Comparison of ENCODE assay signal across 11 cellular contexts in the genomic region with DNA sequence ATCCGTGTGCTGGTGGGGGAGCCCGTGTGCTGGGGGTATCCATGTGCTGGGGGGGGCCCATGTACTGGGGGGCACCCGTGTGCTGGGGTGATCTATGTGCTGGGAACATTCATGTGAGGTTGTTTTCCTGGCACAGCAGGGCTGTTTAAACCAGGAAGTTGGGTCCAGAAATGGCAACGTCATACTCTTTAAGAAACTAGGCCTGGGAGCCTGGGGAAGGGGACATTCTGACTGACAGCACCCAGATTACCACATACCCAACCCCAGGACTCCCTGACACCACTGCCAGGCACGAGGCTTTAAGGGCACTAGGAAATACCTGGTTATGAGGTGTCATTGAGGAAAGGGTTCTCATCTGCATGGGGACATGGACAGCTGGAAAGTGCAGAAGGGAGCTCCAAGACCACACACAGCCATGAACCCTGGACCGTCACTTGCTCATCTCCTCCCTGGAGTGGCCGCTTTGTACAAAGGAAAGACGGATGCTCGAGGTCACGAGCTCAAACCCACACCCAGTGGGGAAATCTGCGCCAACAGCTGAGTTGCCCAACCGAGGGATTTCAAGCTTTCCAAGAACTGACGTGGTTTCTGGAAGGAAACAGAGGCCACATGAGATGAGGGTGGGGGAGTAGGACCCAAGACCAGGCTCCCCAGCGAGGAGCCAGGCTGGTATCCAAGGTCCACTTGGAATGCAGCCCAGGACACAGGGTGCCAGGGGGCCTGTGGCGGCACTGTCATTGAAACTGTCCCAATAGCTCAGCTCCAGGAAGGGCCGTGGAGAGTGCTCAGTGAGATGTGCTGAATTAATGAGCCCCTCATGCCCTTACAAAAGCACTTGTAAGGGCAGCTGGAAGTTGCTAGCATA. TPM values are rescaled to one million over a fixed set of nuclear protein-coding genes. Genes with fewer than 3 reads are reported as not detected.
A peak's percentile ranks its signal among the peaks of the same experiment; 100 is the strongest.
DNase-seq lines count a peak whose midpoint lies in the region; ATAC-seq, FAIRE-seq and TF ChIP-seq lines count a peak whose summit lies in the region.
"Had no signal": no experiment of that assay in that cellular context is flagged by ENCODE, and none has a peak within 500 bp of the region (broad histone marks: within the 10 kb centered on the region; RNA-seq: fewer than 3 reads in every experiment).

No MANE protein-coding gene starts in this region.

- H3K9me3 ChIP-seq in astrocyte (ENCODE audit: insufficient read depth, low read depth, low read length) = no peaks in the 10 kb centered on the region
- no peaks in the 10 kb centered on the region for H3K9me3 ChIP-seq in small intestine (ENCODE audit: control insufficient read depth, low read depth)
- H3K9me3 ChIP-seq: SJCRH30 had no signal

- peaks cover 10% of the 10 kb centered on the region for H4K20me1 ChIP-seq in astrocyte (ENCODE audit: insufficient read depth, low read length)

- no peaks in the 10 kb centered on the region for H3K9me3 Mint-ChIP-seq in astrocyte (ENCODE audit: unreplicated experiment)
- H3K9me3 Mint-ChIP-seq: activated naive CD8-positive, alpha-beta T cell treated with anti-CD3 and anti-CD28 coated beads, Interleukin-2, amount 10 ng/mL, durations not matched to agents 7 days and 5 days had no signal

- no peak overlapping the region for H2AFZ ChIP-seq in astrocyte (ENCODE audit: low read depth, low read length)
- H2AFZ ChIP-seq: parathyroid adenoma had no signal

- no peak overlapping the region for H3K27ac Mint-ChIP-seq in astrocyte (ENCODE audit: unreplicated experiment)
- H3K27ac Mint-ChIP-seq: activated naive CD8-positive, alpha-beta T cell treated with anti-CD3 and anti-CD28 coated beads, Interleukin-2, amount 10 ng/mL, durations not matched to agents 7 days and 5 days had no signal

- no peak overlapping the region for H3K4me3 Mint-ChIP-seq in astrocyte (ENCODE audit: unreplicated experiment)
- H3K4me3 Mint-ChIP-seq: activated naive CD8-positive, alpha-beta T cell treated with anti-CD3 and anti-CD28 coated beads, Interleukin-2, amount 10 ng/mL, durations not matched to agents 7 days and 5 days had no signal

- FAIRE-seq in astrocyte (lab: Jason Lieb, UNC) = no peak
- no peak for FAIRE-seq in small intestine (lab: Jason Lieb, UNC)

- H3K36me3 ChIP-seq in astrocyte (ENCODE audit: insufficient read depth, low read length) = no peaks in the 10 kb centered on the region
- peaks cover 0 to 3% of the 10 kb centered on the region in 2 donors for H3K36me3 ChIP-seq in small intestine (ENCODE audit: control insufficient read depth in 2 of 2, insufficient read depth in 2 of 2, low read length in 2 of 2)
- H3K36me3 ChIP-seq: SJCRH30 had no signal

- H3K9ac ChIP-seq in astrocyte (ENCODE audit: low read length) = no peak overlapping the region
- H3K9ac ChIP-seq: parathyroid adenoma had no signal

- H3K27ac ChIP-seq in astrocyte (ENCODE audit: low read depth, low read length) = no peak overlapping the region
- peak overlapping the region; percentile 83 to 85 for H3K27ac ChIP-seq in small intestine (ENCODE audit: low read depth in 1 of 2, low read length in 1 of 2)
- H3K27ac ChIP-seq: parathyroid adenoma, SJCRH30 had no signal

- H3K4me1 Mint-ChIP-seq in astrocyte (ENCODE audit: low read depth, unreplicated experiment) = peaks cover 4% of the 10 kb centered on the region

- H3K27me3 ChIP-seq in astrocyte (ENCODE audit: insufficient read depth, low read length) = no peaks in the 10 kb centered on the region
- H3K27me3 ChIP-seq in small intestine (ENCODE audit: control insufficient read depth in 2 of 2, insufficient read depth in 2 of 2, low read length in 2 of 2) = no peaks in the 10 kb centered on the region
- H3K27me3 ChIP-seq: SJCRH30 had no signal

- peak; percentile 16 for DNase-seq in H4 (ENCODE audit: low spot score)
- DNase-seq in astrocyte (ENCODE audit: low read depth) = peak; percentile 55
- DNase-seq in hypothalamus (lab: John Stamatoyannopoulos, UW) = peak in 49 of 51 donors; percentile 11 to 92 (median 75)
- peak; percentile 96 for DNase-seq in small intestine
- no peak for DNase-seq in NCI-H526 (lab: John Stamatoyannopoulos, UW)
- DNase-seq in stimulated activated CD4-positive, alpha-beta T cell treated with anti-CD3 and anti-CD28 coated beads, Interleukin-4, amount 100 ng/mL, for 24 hours = no peak
- DNase-seq in NCI-H1105 treated with DMSO at 0.1 percent for 48 hours (lab: John Stamatoyannopoulos, UW) = no peak
- DNase-seq: activated naive CD8-positive, alpha-beta T cell treated with anti-CD3 and anti-CD28 coated beads, Interleukin-2, amount 10 ng/mL, durations not matched to agents 7 days and 5 days had no signal

- no peak overlapping the region for H3K4me3 ChIP-seq in astrocyte (ENCODE audit: insufficient read depth, low read depth, low read length)
- no peak overlapping the region for H3K4me3 ChIP-seq in small intestine (ENCODE audit: low read depth in 1 of 2, low read length in 2 of 2)
- H3K4me3 ChIP-seq: SJCRH30 had no signal

- peaks cover 8% of the 10 kb centered on the region for H3K36me3 Mint-ChIP-seq in astrocyte (ENCODE audit: low read depth, unreplicated experiment)
- H3K36me3 Mint-ChIP-seq: activated naive CD8-positive, alpha-beta T cell treated with anti-CD3 and anti-CD28 coated beads, Interleukin-2, amount 10 ng/mL, durations not matched to agents 7 days and 5 days had no signal

- WGBS in small intestine, 3 donors = 6 to 33% (median 27%) methylated on average over 15 to 16 of the region's 16 CpGs

- ATAC-seq in GM18502 (IDR thresholded peaks at IDR 0.05; ENCODE audit: poor library complexity, unreplicated experiment) = no peak

- H3K27me3 Mint-ChIP-seq in astrocyte (ENCODE audit: low read depth, unreplicated experiment) = peaks cover 11% of the 10 kb centered on the region
- H3K27me3 Mint-ChIP-seq: activated naive CD8-positive, alpha-beta T cell treated with anti-CD3 and anti-CD28 coated beads, Interleukin-2, amount 10 ng/mL, durations not matched to agents 7 days and 5 days had no signal

- H3K4me2 ChIP-seq in astrocyte (ENCODE audit: low read length) = peak overlapping the region; percentile 11

- H3K4me1 ChIP-seq in astrocyte (ENCODE audit: insufficient read depth, low read length) (peaks cover 7% of the 10 kb centered on the region), small intestine (ENCODE audit: control insufficient read depth in 2 of 2, insufficient read depth in 1 of 2, low read depth in 1 of 2, low read length in 1 of 2) (peaks cover 15 to 31% of the 10 kb centered on the region in 2 donors)

- no peak for TF ChIP-seq CTCF in astrocyte (IDR thresholded peaks at IDR 0.05; ENCODE audit: insufficient read depth, low read depth, low read length)

- H3K79me2 ChIP-seq in astrocyte (ENCODE audit: insufficient read depth, low read length) = no peaks in the 10 kb centered on the region
- H3K79me2 ChIP-seq: parathyroid adenoma had no signal

RNA-seq across cellular contexts. Expression of a gene that starts 40.9 kb away (rescaled TPM):
- total RNA-seq in H4 (2014; rRNA removed; shearing (Covaris generic)) = 12.3 and 14.6 TPM in 2 replicates
- 2.1 and 2.6 TPM in 2 replicates for total RNA-seq in astrocyte
- 10 to 100 TPM; 39.1 to 63.0 (median 56.4) TPM for polyA plus RNA-seq in small intestine

Comparison
In these comparisons a context has a peak if more than half of its experiments do, and no peak if none do; other contexts are left out.
1. DNase-seq: peak in H4 (single experiment), astrocyte (single experiment), hypothalamus (49 of 51) and small intestine (single experiment); none in NCI-H526 (0 of 2), stimulated activated CD4-positive, alpha-beta T cell treated with anti-CD3 and anti-CD28 coated beads, Interleukin-4, amount 100 ng/mL, for 24 hours (single experiment) and NCI-H1105 treated with DMSO at 0.1 percent for 48 hours (single experiment).